Comparison of ENCODE assay signal across 15 cellular contexts in genomic region chr16:66946974-66947301, GRCh38. TPM values are rescaled to one million over a fixed set of nuclear protein-coding genes. Genes with fewer than 3 reads are reported as not detected.
DNase-seq lines count a peak whose midpoint lies in the region; ATAC-seq and TF ChIP-seq lines count a peak whose summit lies in the region.
"Had no signal": no experiment of that assay in that cellular context is flagged by ENCODE, and none has a peak within 500 bp of the region (broad histone marks: within the 10 kb centered on the region; RNA-seq: fewer than 3 reads in every experiment).

No MANE protein-coding gene starts in this region.

- H3K4me1 Mint-ChIP-seq in CD14-positive monocyte = peaks cover 22% of the 10 kb centered on the region
- H3K4me1 Mint-ChIP-seq in CD4-positive, alpha-beta memory T cell = peaks cover 9 to 24% (median 13%) of the 10 kb centered on the region in 4 donors
- H3K4me1 Mint-ChIP-seq in activated B cell treated with CpG ODN at 0.5 μM for 24 hours = peaks cover 17% of the 10 kb centered on the region
- H3K4me1 Mint-ChIP-seq in naive thymus-derived CD4-positive, alpha-beta T cell = peaks cover 13 to 24% (median 18%) of the 10 kb centered on the region in 7 donors

- H3K4me3 ChIP-seq in CD4-positive, alpha-beta memory T cell (ENCODE audit: low read length in 2 of 2) = no peak overlapping the region
- no peak overlapping the region for H3K4me3 ChIP-seq in naive thymus-derived CD4-positive, alpha-beta T cell (ENCODE audit: low read length)

- POLR2A ChIA-PET in CD4-positive, alpha-beta memory T cell (lab: Charles Lee; ENCODE audit: partially characterized antibody) = interaction anchor here (1.4 kb wide), 1 partner anchor 13 kb away, joined by 6 read pairs; the partner anchor contains the start of gene CIAO2B
- POLR2A ChIA-PET in activated B cell treated with CpG ODN at 0.5 μM for 24 hours (lab: Charles Lee) = interaction anchor here (0.6 to 0.7 kb wide), 2 partner anchors 395 to 621 kb away, joined by 3 to 4 read pairs; partner anchors contain the start of gene CKLF
- POLR2A ChIA-PET in naive thymus-derived CD4-positive, alpha-beta T cell (lab: Charles Lee) = interaction anchor here (1.0 kb wide), 1 partner anchor 228 kb away, joined by 3 read pairs; no protein-coding TSS in a partner anchor

- H3K9me3 Mint-ChIP-seq in CD14-positive monocyte (peaks cover 0 to 16% (median 9%) of the 10 kb centered on the region in 7 donors), activated B cell treated with CpG ODN at 0.5 μM for 24 hours (no peaks in the 10 kb centered on the region)
- H3K9me3 Mint-ChIP-seq in CD4-positive, alpha-beta memory T cell = peaks cover 0 to 8% (median 4%) of the 10 kb centered on the region in 8 donors
- peaks cover 0 to 7% (median 0%) of the 10 kb centered on the region in 11 donors for H3K9me3 Mint-ChIP-seq in naive thymus-derived CD4-positive, alpha-beta T cell
- H3K9me3 Mint-ChIP-seq: activated naive CD4-positive, alpha-beta T cell treated with anti-CD3 and anti-CD28 coated beads, Interleukin-2, amount 50 U/mL, for 72 hours had no signal

- H3K9me3 ChIP-seq in CD4-positive, alpha-beta memory T cell (ENCODE audit: control insufficient read depth in 1 of 2, low read length in 2 of 2) = no peaks in the 10 kb centered on the region
- H3K9me3 ChIP-seq in naive thymus-derived CD4-positive, alpha-beta T cell (ENCODE audit: control insufficient read depth in 2 of 3, low read length in 3 of 3) = no peaks in the 10 kb centered on the region
- H3K9me3 ChIP-seq: upper lobe of right lung had no signal

- H3K27ac Mint-ChIP-seq in CD14-positive monocyte = no peak overlapping the region
- peak overlapping the region in 4 of 7 donors; percentile 23 to 79 (median 52) for H3K27ac Mint-ChIP-seq in CD4-positive, alpha-beta memory T cell
- H3K27ac Mint-ChIP-seq in activated B cell treated with CpG ODN at 0.5 μM for 24 hours = no peak overlapping the region
- peak overlapping the region in 4 of 9 donors; percentile 13 to 79 (median 40) for H3K27ac Mint-ChIP-seq in naive thymus-derived CD4-positive, alpha-beta T cell

- H3K36me3 ChIP-seq in CD4-positive, alpha-beta memory T cell (ENCODE audit: insufficient read depth, low read length) = peaks cover 22% of the 10 kb centered on the region
- peaks cover 0 to 20% (median 0%) of the 10 kb centered on the region in 3 experiments for H3K36me3 ChIP-seq in naive thymus-derived CD4-positive, alpha-beta T cell (ENCODE audit: control insufficient read depth in 2 of 3, insufficient read depth in 3 of 3, low read length in 3 of 3)

- intact Hi-C loops in CD14-positive monocyte (cut with micrococcal nuclease) = no loop called here
- intact Hi-C loops in CD4-positive, alpha-beta memory T cell (cut with micrococcal nuclease) = loop anchor here (2.0 kb wide), 1 partner anchor 214 kb away; no protein-coding TSS in a partner anchor
- intact Hi-C loops in activated B cell treated with CpG ODN at 0.5 μM for 24 hours (cut with micrococcal nuclease) = loop anchor here (1.0 to 5.0 kb wide), 2 partner anchors 65 to 208 kb away; partner anchors contain the start of gene PDP2
- intact Hi-C loops in naive thymus-derived CD4-positive, alpha-beta T cell (cut with micrococcal nuclease) = loop anchor here (1.0 to 5.0 kb wide), 9 partner anchors 13 to 330 kb away; partner anchors contain the start of genes CBFB (in 1 of the 2), CIAO2B (in 1 of the 2), PHAF1 (in 1 of the 2) and PLEKHG4 (in 1 of the 2)

- CTCF ChIA-PET in CD4-positive, alpha-beta memory T cell (lab: Charles Lee; ENCODE audit: partially characterized antibody) = interaction anchor here (0.7 to 2.5 kb wide), 3 partner anchors 25 to 238 kb away, joined by 3 to 8 read pairs (median 4); no protein-coding TSS in a partner anchor
- CTCF ChIA-PET in activated B cell treated with CpG ODN at 0.5 μM for 24 hours (lab: Charles Lee) = no interaction called here
- CTCF ChIA-PET in naive thymus-derived CD4-positive, alpha-beta T cell (lab: Charles Lee) = interaction anchor here (0.8 to 1.2 kb wide), 4 partner anchors 11 to 238 kb away, joined by 3 to 4 read pairs (median 3); partner anchors contain the start of gene CIAO2B

- H3K36me3 Mint-ChIP-seq in CD14-positive monocyte (peaks cover 25 to 26% of the 10 kb centered on the region in 2 donors), activated B cell treated with CpG ODN at 0.5 μM for 24 hours (ENCODE audit: low read depth) (peaks cover 21% of the 10 kb centered on the region)
- H3K36me3 Mint-ChIP-seq in CD4-positive, alpha-beta memory T cell = peaks cover 15 to 19% of the 10 kb centered on the region in 2 donors
- H3K36me3 Mint-ChIP-seq in naive thymus-derived CD4-positive, alpha-beta T cell = peaks cover 4 to 11% (median 5%) of the 10 kb centered on the region in 5 donors

- in situ Hi-C loops in GM13976 (cut with MboI; ENCODE audit: low sequenced_read_pairs, unreplicated experiment) = no loop called here

- no peak overlapping the region for H3K27ac ChIP-seq in CD4-positive, alpha-beta memory T cell (ENCODE audit: low read depth, low read length)
- no peak overlapping the region for H3K27ac ChIP-seq in naive thymus-derived CD4-positive, alpha-beta T cell (ENCODE audit: low read depth, low read length)
- H3K27ac ChIP-seq: upper lobe of right lung had no signal

- H3K27me3 Mint-ChIP-seq in CD14-positive monocyte (ENCODE audit: low read depth in 3 of 3) (peaks cover 43 to 50% (median 47%) of the 10 kb centered on the region in 3 donors), activated B cell treated with CpG ODN at 0.5 μM for 24 hours (peaks cover 19% of the 10 kb centered on the region)
- peaks cover 24 to 25% of the 10 kb centered on the region in 2 donors for H3K27me3 Mint-ChIP-seq in CD4-positive, alpha-beta memory T cell
- peaks cover 22 to 35% (median 31%) of the 10 kb centered on the region in 5 donors for H3K27me3 Mint-ChIP-seq in naive thymus-derived CD4-positive, alpha-beta T cell

- H3K27me3 ChIP-seq in CD4-positive, alpha-beta memory T cell (ENCODE audit: insufficient read depth, low read length) = peaks cover 16% of the 10 kb centered on the region
- no peaks in the 10 kb centered on the region for H3K27me3 ChIP-seq in naive thymus-derived CD4-positive, alpha-beta T cell (ENCODE audit: control insufficient read depth in 2 of 2, insufficient read depth in 2 of 2, low read length in 2 of 2)

- peaks cover 11% of the 10 kb centered on the region for H3K4me1 ChIP-seq in CD4-positive, alpha-beta memory T cell (ENCODE audit: insufficient read depth, low read length)
- peaks cover 0 to 4% of the 10 kb centered on the region in 2 donors for H3K4me1 ChIP-seq in naive thymus-derived CD4-positive, alpha-beta T cell (ENCODE audit: control insufficient read depth in 2 of 2, insufficient read depth in 2 of 2, low read length in 2 of 2)

- TF ChIP-seq CTCF in CD14-positive monocyte (IDR thresholded peaks at IDR 0.05) (no peak), activated B cell treated with CpG ODN at 0.5 μM for 24 hours (IDR thresholded peaks at IDR 0.05) (peak; percentile 51), GM20000 (IDR thresholded peaks at IDR 0.05; ENCODE audit: extremely low read depth, missing control alignments) (no peak), GM13976 (IDR thresholded peaks at IDR 0.05; ENCODE audit: borderline replicate concordance, control extremely low read depth, extremely low read depth, insufficient read depth, missing control alignments) (no peak)

- peak overlapping the region; percentile 12 to 86 for H3K4me3 Mint-ChIP-seq in CD14-positive monocyte
- peak overlapping the region; percentile 86 to 96 (median 90) for H3K4me3 Mint-ChIP-seq in CD4-positive, alpha-beta memory T cell
- peak overlapping the region; percentile 79 for H3K4me3 Mint-ChIP-seq in activated B cell treated with CpG ODN at 0.5 μM for 24 hours
- H3K4me3 Mint-ChIP-seq in naive thymus-derived CD4-positive, alpha-beta T cell = peak overlapping the region in 9 of 10 donors; percentile 83 to 95 (median 92)

- ATAC-seq in activated B cell treated with CpG ODN at 0.5 μM for 24 hours (ENCODE audit: low read depth) = no peak
- ATAC-seq in naive thymus-derived CD4-positive, alpha-beta T cell = no peak

- DNase-seq in CD14-positive monocyte (ENCODE audit: low spot score) (no peak), activated B cell treated with CpG ODN at 0.5 μM for 24 hours (no peak), GM20000 (ENCODE audit: low spot score) (no peak), SIG-M5 (lab: John Stamatoyannopoulos, UW) (no peak), GM13976 (ENCODE audit: low spot score) (no peak)
- no peak for DNase-seq in CD4-positive, alpha-beta memory T cell
- no peak for DNase-seq in naive thymus-derived CD4-positive, alpha-beta T cell
- DNase-seq: NCI-H2081 treated with DMSO at 0.1 percent for 48 hours, upper lobe of right lung had no signal

RNA-seq across cellular contexts. Expression of gene CES2, which starts 11.6 kb away (rescaled TPM):
- polyA plus RNA-seq in CD14-positive monocyte = 10 to 100 TPM; 14.0 to 23.2 TPM
- total RNA-seq in CD4-positive, alpha-beta memory T cell = 10 to 100 TPM; 46.5 to 51.0 TPM
- polyA plus RNA-seq in CD4-positive, alpha-beta memory T cell = 10 to 100 TPM; 25.4 to 30.4 TPM
- 31.9 and 34.7 TPM in 2 replicates for total RNA-seq in activated B cell treated with CpG ODN at 0.5 μM for 24 hours
- total RNA-seq in naive thymus-derived CD4-positive, alpha-beta T cell = 10 to 100 TPM; 40.5 to 64.7 (median 55.3) TPM
- 10 to 100 TPM; 29.2 to 43.6 TPM for polyA plus RNA-seq in naive thymus-derived CD4-positive, alpha-beta T cell

RNA-seq across cellular contexts. Expression of gene CIAO2B, which starts 12.7 kb away (rescaled TPM):
- polyA plus RNA-seq in CD14-positive monocyte = 100 to 1,000 TPM; 121 to 132 TPM
- total RNA-seq in CD4-positive, alpha-beta memory T cell = 10 to 100 TPM; 72.7 to 75.0 TPM
- polyA plus RNA-seq in CD4-positive, alpha-beta memory T cell = 100 to 1,000 TPM; 128 to 150 TPM
- total RNA-seq in activated B cell treated with CpG ODN at 0.5 μM for 24 hours = 65.8 and 66.2 TPM in 2 replicates
- total RNA-seq in naive thymus-derived CD4-positive, alpha-beta T cell = 100 to 1,000 TPM in 1 of 5 experiments, 10 to 100 TPM in 4; 47.0 to 116 (median 58.5) TPM
- 10 to 100 TPM; 89.0 to 93.4 TPM for polyA plus RNA-seq in naive thymus-derived CD4-positive, alpha-beta T cell

RNA-seq across cellular contexts. Expression of gene CES3, which starts 14.1 kb away (rescaled TPM):
- not detected for polyA plus RNA-seq in CD14-positive monocyte
- total RNA-seq in CD4-positive, alpha-beta memory T cell = under 1 TPM; 0.32 to 0.61 TPM
- not detected for polyA plus RNA-seq in CD4-positive, alpha-beta memory T cell
- 0.29 and 0.61 TPM in 2 replicates for total RNA-seq in activated B cell treated with CpG ODN at 0.5 μM for 24 hours
- total RNA-seq in naive thymus-derived CD4-positive, alpha-beta T cell = 10 to 100 TPM in 1 of 5 experiments, under 1 TPM in 3, not detected in 1; 0.32 to 11.5 (median 0.77) TPM
- not detected for polyA plus RNA-seq in naive thymus-derived CD4-positive, alpha-beta T cell
- total RNA-seq: pulmonary artery endothelial cell, smooth muscle cell had no signal

RNA-seq across cellular contexts. Expression of gene RRAD, which starts 21.6 kb away (rescaled TPM):
- under 1 TPM; 0.42 to 0.55 TPM for polyA plus RNA-seq in CD14-positive monocyte
- total RNA-seq in CD4-positive, alpha-beta memory T cell = under 1 TPM; 0.29 to 0.58 TPM
- polyA plus RNA-seq in CD4-positive, alpha-beta memory T cell = not detected
- total RNA-seq in activated B cell treated with CpG ODN at 0.5 μM for 24 hours = 0.15 TPM in 1 of 2 replicates, not detected in the other
- 1 to 10 TPM in 1 of 5 experiments, under 1 TPM in 4; 0.24 to 1.6 (median 0.88) TPM for total RNA-seq in naive thymus-derived CD4-positive, alpha-beta T cell
- not detected for polyA plus RNA-seq in naive thymus-derived CD4-positive, alpha-beta T cell

RNA-seq across cellular contexts. Expression of gene CDH16, which starts 28.3 kb away (rescaled TPM):
- polyA plus RNA-seq in CD14-positive monocyte = not detected
- total RNA-seq in CD4-positive, alpha-beta memory T cell = not detected
- polyA plus RNA-seq in CD4-positive, alpha-beta memory T cell = not detected
- total RNA-seq in activated B cell treated with CpG ODN at 0.5 μM for 24 hours = not detected in 2 replicates
- total RNA-seq in naive thymus-derived CD4-positive, alpha-beta T cell = not detected
- polyA plus RNA-seq in naive thymus-derived CD4-positive, alpha-beta T cell = not detected
- total RNA-seq: activated naive CD4-positive, alpha-beta T cell treated with anti-CD3 and anti-CD28 coated beads, Interleukin-2, amount 50 U/mL, for 72 hours; LHCN-M2; NCI-H460; pulmonary artery endothelial cell; smooth muscle cell; upper lobe of right lung had no signal
- polyA plus RNA-seq: neural cell, smooth muscle cell had no signal

Comparison
In these comparisons a context has a peak if more than half of its experiments do, and no peak if none do; other contexts are left out.
1. H3K27ac Mint-ChIP-seq: peak in CD4-positive, alpha-beta memory T cell (4 of 7); none in CD14-positive monocyte (0 of 7) and activated B cell treated with CpG ODN at 0.5 μM for 24 hours (single experiment).
2. intact Hi-C loops: an anchor here in CD4-positive, alpha-beta memory T cell (2.0 kb wide), activated B cell treated with CpG ODN at 0.5 μM for 24 hours (1.0 to 5.0 kb wide) and naive thymus-derived CD4-positive, alpha-beta T cell (1.0 to 5.0 kb wide); none called in CD14-positive monocyte.
3. Peak in every context shown above with its lines, with median percentiles within 50 percentile points of each other: H3K4me3 Mint-ChIP-seq.